In genomic region chr14:100470523-100470897, GRCh38 we compare ENCODE assay signal across 32 cellular contexts.
DNase-seq lines count a peak whose midpoint lies in the region; ATAC-seq and TF ChIP-seq lines count a peak whose summit lies in the region.
"Had no signal": no experiment of that assay in that cellular context is flagged by ENCODE, and none has a peak within 500 bp of the region (broad histone marks: within the 10 kb centered on the region; RNA-seq: fewer than 3 reads in every experiment).

No MANE protein-coding gene starts in this region.

- CTCF ChIA-PET in PC-3 (lab: Charles Lee) = no interaction called here

- H3K27me3 ChIP-seq in PC-3 (ENCODE audit: low read length) (no peaks in the 10 kb centered on the region), mesendoderm (ENCODE audit: insufficient read depth, low read length, poor library complexity) (no peaks in the 10 kb centered on the region)
- H3K27me3 ChIP-seq: breast epithelium, ovary, upper lobe of left lung had no signal

- H4K8ac ChIP-seq in mesendoderm (ENCODE audit: low read depth, low read length) = no peak overlapping the region

- TF ChIP-seq CTCF in GM12873 (IDR thresholded peaks at IDR 0.05; ENCODE audit: insufficient read depth, low read depth, low read length, missing control alignments) = peak; percentile 27
- TF ChIP-seq CTCF in PC-3 (conservative IDR thresholded peaks at IDR 0.05; ENCODE audit: low read depth, low read length) = peak; percentile 22; the same call in 1 of the 2 replicates

- DNase-seq in NCI-H345 (lab: John Stamatoyannopoulos, UW) (peak; percentile 46), NCI-H345 treated with DMSO at 0.1 percent for 48 hours (lab: John Stamatoyannopoulos, UW; ENCODE audit: unreplicated experiment) (no peak), PC-3 (no peak), mesendoderm (peak; percentile 47), AG08395 (ENCODE audit: low spot score) (no peak), HuH-7.5 (ENCODE audit: low spot score) (no peak)
- DNase-seq: activated CD8-positive, alpha-beta memory T cell treated with anti-CD3 and anti-CD28 coated beads, Interleukin-2, amount 50 U/mL, for 4 hours; activated naive CD4-positive, alpha-beta T cell treated with anti-CD3 and anti-CD28 coated beads, Interleukin-2, amount 50 U/mL, for 16 hours; amygdala; C1 segment of cervical spinal cord; COR-L47; effector CD4-positive, alpha-beta T cell; Kasumi-1; kidney glomerular epithelial cell; lower lobe of right lung; natural killer cell; NCI-H1048; NCI-H1930; NCI-H2227 treated with DMSO at 0.1 percent for 48 hours; NCI-H748 treated with DMSO at 0.1 percent for 48 hours; ovary; right cardiac atrium; stimulated activated CD4-positive, alpha-beta T cell treated with anti-CD3 and anti-CD28 coated beads, Interleukin-12 subunit alpha, Interleukin-12 subunit beta, amount 100 ng/mL, for 4 hours; stimulated activated CD4-positive, alpha-beta T cell treated with anti-CD3 and anti-CD28 coated beads, Interleukin-4, amount 100 ng/mL, for 1 hour; upper lobe of left lung had no signal

- H3K56ac ChIP-seq in mesendoderm (ENCODE audit: low read length) = no peak overlapping the region

- no peak overlapping the region for H2AK5ac ChIP-seq in mesendoderm (ENCODE audit: low read length)

- no peak overlapping the region for H3K4ac ChIP-seq in mesendoderm (ENCODE audit: low read depth, low read length)

- no peak overlapping the region for H2AFZ ChIP-seq in PC-3 (ENCODE audit: low read length)

- H3K27ac ChIP-seq in PC-3 (ENCODE audit: low read length) = no peak overlapping the region
- H3K27ac ChIP-seq in mesendoderm (ENCODE audit: low read depth, low read length) = no peak overlapping the region
- H3K27ac ChIP-seq: A549, breast epithelium, epithelial cell of prostate, lower lobe of right lung, ovary, upper lobe of left lung, VCaP had no signal

- no peaks in the 10 kb centered on the region for H3F3A ChIP-seq in PC-3 (ENCODE audit: low read length, unreplicated experiment)

- H3K9ac ChIP-seq in PC-3 (ENCODE audit: low read length) (no peak overlapping the region), mesendoderm (ENCODE audit: low read length) (no peak overlapping the region)

- no peaks in the 10 kb centered on the region for H3K79me1 ChIP-seq in mesendoderm (ENCODE audit: low read length)

- H3K4me3 ChIP-seq in PC-3 (ENCODE audit: low read length) (no peak overlapping the region), mesendoderm (ENCODE audit: low read length) (no peak overlapping the region)
- H3K4me3 ChIP-seq: A549, breast epithelium, lower lobe of right lung, ovary, upper lobe of left lung had no signal

- no peaks in the 10 kb centered on the region for H4K20me1 ChIP-seq in PC-3 (ENCODE audit: low read length)

- POLR2A ChIA-PET in PC-3 (lab: Charles Lee; ENCODE audit: unreplicated experiment) = no interaction called here

- ATAC-seq in PC-3 (no peak), HG02798 (IDR thresholded peaks at IDR 0.05; ENCODE audit: poor library complexity, unreplicated experiment) (no peak)
- ATAC-seq: natural killer cell, right cardiac atrium, Right ventricle myocardium inferior had no signal

- no peaks in the 10 kb centered on the region for H3K36me3 ChIP-seq in PC-3 (ENCODE audit: low read depth, low read length)
- no peaks in the 10 kb centered on the region for H3K36me3 ChIP-seq in mesendoderm (ENCODE audit: control insufficient read depth, insufficient read depth, low read length)
- H3K36me3 ChIP-seq: breast epithelium, ovary had no signal

- H3K4me2 ChIP-seq in PC-3 (ENCODE audit: low read length) (no peak overlapping the region), mesendoderm (ENCODE audit: low read length) (no peak overlapping the region)
- H3K4me2 ChIP-seq: A549 had no signal

- H3K9me2 ChIP-seq in PC-3 (replicated peaks; ENCODE audit: low read length) = no peaks in the 10 kb centered on the region

- no peak overlapping the region for H3K23ac ChIP-seq in mesendoderm (ENCODE audit: low read length)

- H4K5ac ChIP-seq in mesendoderm (ENCODE audit: low read length) = no peak overlapping the region

- H3K9me3 ChIP-seq in PC-3 (ENCODE audit: low read length) = no peaks in the 10 kb centered on the region
- H3K9me3 ChIP-seq: A549, breast epithelium, lower lobe of right lung, ovary, upper lobe of left lung had no signal

- H2BK5ac ChIP-seq in mesendoderm (ENCODE audit: low read length) = no peak overlapping the region

- no peak overlapping the region for H2BK15ac ChIP-seq in mesendoderm (replicated peaks; ENCODE audit: low read depth)

- H3K79me2 ChIP-seq in PC-3 (ENCODE audit: low read length) = no peaks in the 10 kb centered on the region
- H3K79me2 ChIP-seq in mesendoderm (ENCODE audit: control insufficient read depth, insufficient read depth, low read length) = no peaks in the 10 kb centered on the region

- intact Hi-C loops in PC-3 (cut with micrococcal nuclease) = no loop called here

- H3K4me1 ChIP-seq in PC-3 (ENCODE audit: insufficient read depth, low read length) (peaks cover 24% of the 10 kb centered on the region), mesendoderm (ENCODE audit: control insufficient read depth, low read depth, low read length) (peaks cover 2% of the 10 kb centered on the region)
- H3K4me1 ChIP-seq: breast epithelium, lower lobe of right lung, upper lobe of left lung had no signal

- no peak overlapping the region for H2BK120ac ChIP-seq in mesendoderm (ENCODE audit: low read depth, low read length)

- H3K18ac ChIP-seq in mesendoderm (ENCODE audit: low read length) = no peak overlapping the region

- WGBS in mesendoderm (ENCODE audit: extremely low coverage, insufficient coverage, low lambda C conversion rate) = no CpG with 5 or more reads among the region's 2 CpGs

- no TSS peak for BruUV-seq in PC-3 (replicated peaks; lab: Mats Ljungman, UMichigan)

Comparison
In these comparisons a context has a peak if more than half of its experiments do, and no peak if none do; other contexts are left out.
1. DNase-seq: peak in NCI-H345 (single experiment) and mesendoderm (single experiment); none in NCI-H345 treated with DMSO at 0.1 percent for 48 hours (single experiment), PC-3 (single experiment), AG08395 (single experiment) and HuH-7.5 (single experiment).